Comparison of ENCODE assay signal across 8 cellular contexts in the genomic region with DNA sequence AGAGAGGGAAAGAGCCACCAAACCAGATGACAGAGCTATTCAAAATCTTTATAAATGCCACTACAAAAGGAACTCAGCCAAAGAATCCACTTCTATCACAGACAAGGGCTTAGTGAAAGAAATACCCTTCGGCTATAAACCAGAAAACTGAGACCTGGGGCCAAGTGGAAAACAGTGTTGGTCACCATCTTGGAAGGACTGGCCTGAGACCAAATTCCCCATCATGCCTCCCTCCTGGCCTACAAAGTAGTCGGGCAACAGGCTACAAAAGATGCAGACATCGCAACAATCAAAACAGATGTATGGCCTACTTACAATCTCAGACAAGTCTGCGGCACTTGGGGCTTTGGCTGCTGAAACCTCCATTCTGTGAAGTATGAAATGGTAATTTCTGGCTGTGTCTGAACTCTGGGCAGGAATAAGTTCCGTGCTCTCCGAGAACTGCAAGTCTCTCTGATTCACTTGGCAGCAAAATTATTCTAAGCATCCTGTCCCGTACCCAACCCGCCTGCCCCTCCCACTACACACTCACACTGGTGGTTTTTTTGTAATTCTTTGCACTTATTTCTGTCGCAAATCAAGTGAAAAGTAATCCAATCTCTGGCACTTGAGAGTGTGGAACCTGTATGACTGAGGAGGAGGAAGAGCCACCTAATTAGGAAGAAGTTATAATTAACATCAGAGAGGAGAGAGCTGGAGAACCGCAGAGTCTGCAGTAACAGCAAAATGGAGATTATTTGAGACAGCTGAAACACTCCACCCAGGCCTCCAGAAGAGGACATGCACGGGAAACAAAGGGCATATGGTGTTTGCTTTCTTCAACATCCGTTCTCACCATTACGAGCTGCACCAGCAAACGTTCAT.
DNase-seq lines count a peak whose midpoint lies in the region; ATAC-seq and TF ChIP-seq lines count a peak whose summit lies in the region.

No MANE protein-coding gene starts in this region.

- ATAC-seq in HG02938 (IDR thresholded peaks at IDR 0.05; ENCODE audit: unreplicated experiment) (no peak), GM19397 (IDR thresholded peaks at IDR 0.05; ENCODE audit: unreplicated experiment) (no peak), HG03571 (IDR thresholded peaks at IDR 0.05; ENCODE audit: unreplicated experiment) (no peak)

- H3K4me1 ChIP-seq in SJCRH30: peaks cover 17% of the 10 kb centered on the region

- peaks cover 18% of the 10 kb centered on the region for H3K4me1 Mint-ChIP-seq in nephron

- H3K36me3 ChIP-seq in SJCRH30: no peaks in the 10 kb centered on the region

- H3K27ac Mint-ChIP-seq in nephron: peak overlapping the region; percentile 64 to 92 (median 89)

- peaks cover 11% of the 10 kb centered on the region for H3K9me3 Mint-ChIP-seq in nephron

- DNase-seq in GM03348 (ENCODE audit: low spot score) (peak; percentile 65), SJCRH30 (peak; percentile 73 to 85), cerebellum (ENCODE audit: low spot score) (no peak)
- DNase-seq in central memory CD4-positive, alpha-beta T cell: peak; percentile 69

- peak overlapping the region in 2 of 3 experiments; percentile 3 to 25 for H3K4me3 Mint-ChIP-seq in nephron

- no peaks in the 10 kb centered on the region for H3K36me3 Mint-ChIP-seq in nephron (ENCODE audit: low read depth)

- no peaks in the 10 kb centered on the region for H3K27me3 ChIP-seq in SJCRH30

- H3K27ac ChIP-seq in SJCRH30: peak overlapping the region; percentile 89

- peak overlapping the region; percentile 48 for H3K4me3 ChIP-seq in SJCRH30

- no peak for TF ChIP-seq CTCF in nephron (IDR thresholded peaks at IDR 0.05; ENCODE audit: unreplicated experiment in 3 of 3)

- H3K27me3 Mint-ChIP-seq in nephron (ENCODE audit: low read depth): peaks cover 3% of the 10 kb centered on the region

- H3K9me3 ChIP-seq in SJCRH30 (replicated peaks): no peaks in the 10 kb centered on the region
